Comparison of ENCODE assay signal across 14 cellular contexts in the genomic region with DNA sequence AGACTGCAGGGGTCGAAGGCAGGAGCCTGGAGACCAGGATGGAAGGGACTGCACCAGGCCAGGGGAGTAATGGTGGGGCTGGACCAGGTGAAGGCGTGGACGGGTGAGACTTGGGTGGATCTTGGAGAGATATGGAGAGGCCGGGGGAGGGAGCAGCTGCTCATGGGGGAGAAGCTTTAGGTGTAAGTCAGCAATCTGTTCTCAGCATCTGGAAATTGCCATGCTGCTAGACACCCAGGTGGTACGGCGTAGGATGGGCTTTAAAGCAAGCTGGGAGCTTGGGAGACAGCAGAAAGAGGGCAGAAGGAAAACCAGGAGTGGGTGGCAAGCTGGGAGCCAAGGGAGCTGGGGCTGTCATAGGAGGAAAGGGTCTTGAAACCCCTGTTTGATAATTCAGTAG. TPM values are rescaled to one million over a fixed set of nuclear protein-coding genes. Genes with fewer than 3 reads are reported as not detected.
DNase-seq lines count a peak whose midpoint lies in the region; ATAC-seq, FAIRE-seq and TF ChIP-seq lines count a peak whose summit lies in the region.
"Had no signal": no experiment of that assay in that cellular context is flagged by ENCODE, and none has a peak within 500 bp of the region (broad histone marks: within the 10 kb centered on the region; RNA-seq: fewer than 3 reads in every experiment).

No MANE protein-coding gene starts in this region.

- BruUV-seq in GM12878 (replicated peaks; lab: Mats Ljungman, UMichigan) = no TSS peak

- peaks cover 20% of the 10 kb centered on the region for H3K36me3 Mint-ChIP-seq in CD4-positive, CD25-positive, alpha-beta regulatory T cell
- H3K36me3 Mint-ChIP-seq in IgD-negative memory B cell = peaks cover 4% of the 10 kb centered on the region
- peaks cover 0 to 11% (median 1%) of the 10 kb centered on the region in 3 donors for H3K36me3 Mint-ChIP-seq in naive thymus-derived CD8-positive, alpha-beta T cell

- WGBS in GM12878 (ENCODE audit: insufficient coverage, insufficient replicate concordance, low lambda C conversion rate, missing lambda C conversion rate) = 98% methylated on average over 6 of the region's 6 CpGs

- no peak for TF ChIP-seq RAD21 in GM12878 (IDR thresholded peaks at IDR 0.05; ENCODE audit: insufficient read depth, low read depth, low read length)

- DNase-seq in CD4-positive, CD25-positive, alpha-beta regulatory T cell = no peak
- DNase-seq in GM12878 (ENCODE audit: low read depth, low spot score) (no peak), NCI-H146 (lab: John Stamatoyannopoulos, UW) (no peak)
- no peak for DNase-seq in naive thymus-derived CD8-positive, alpha-beta T cell
- no peak for DNase-seq in stimulated activated naive CD8-positive, alpha-beta T cell treated with anti-CD3 and anti-CD28 coated beads, Interleukin-15, Interleukin-2, amounts not matched to agents 100 U/mL and 50 U/mL, for 24 hours
- DNase-seq: activated gamma-delta T cell treated with Interleukin-2 at 50 U/mL for 16 hours; brain microvascular endothelial cell; effector CD4-positive, alpha-beta T cell; occipital lobe; stimulated activated CD4-positive, alpha-beta T cell treated with anti-CD3 and anti-CD28 coated beads, Interleukin-4, amount 100 ng/mL, for 1 hour; upper lobe of right lung had no signal

- peaks cover 16% of the 10 kb centered on the region for H3K4me1 ChIP-seq in CD4-positive, CD25-positive, alpha-beta regulatory T cell (ENCODE audit: control insufficient read depth, insufficient read depth, low read length, poor library complexity, severe bottlenecking)
- peaks cover 27% of the 10 kb centered on the region for H3K4me1 ChIP-seq in GM12878 (ENCODE audit: control insufficient read depth, insufficient read depth, low read length)

- no peak for TF ChIP-seq POLR2A in GM12878 (IDR thresholded peaks at IDR 0.05; ENCODE audit: low read depth, low read length)

- no peaks in the 10 kb centered on the region for H3K9me3 ChIP-seq in CD4-positive, CD25-positive, alpha-beta regulatory T cell (ENCODE audit: control insufficient read depth in 2 of 2, low read length in 2 of 2)
- no peaks in the 10 kb centered on the region for H3K9me3 ChIP-seq in GM12878 (replicated peaks; ENCODE audit: control insufficient read depth, insufficient read depth, low read length)
- H3K9me3 ChIP-seq: upper lobe of right lung had no signal

- H3K36me3 ChIP-seq in CD4-positive, CD25-positive, alpha-beta regulatory T cell (ENCODE audit: control insufficient read depth, insufficient read depth, low read length) = no peaks in the 10 kb centered on the region
- H3K36me3 ChIP-seq in GM12878 (ENCODE audit: control insufficient read depth in 2 of 2, insufficient read depth in 2 of 2, low read length in 1 of 2) = peaks cover 0 to 3% of the 10 kb centered on the region in 2 experiments; a peak in 2 of 4 replicates
- H3K36me3 ChIP-seq: brain microvascular endothelial cell, upper lobe of right lung had no signal

- H3K27ac ChIP-seq in CD4-positive, CD25-positive, alpha-beta regulatory T cell (ENCODE audit: insufficient read depth, low read length, poor library complexity, severe bottlenecking) = no peak overlapping the region
- H3K27ac ChIP-seq in GM12878 (ENCODE audit: control insufficient read depth, insufficient read depth) = peak overlapping the region; percentile 53; the same call in 1 of the 2 replicates
- H3K27ac ChIP-seq: brain microvascular endothelial cell, upper lobe of right lung had no signal

- H3K79me2 ChIP-seq in GM12878 (ENCODE audit: control insufficient read depth, insufficient read depth, low read length) = peaks cover 56% of the 10 kb centered on the region

- H2AFZ ChIP-seq in GM12878 (ENCODE audit: control insufficient read depth, low read depth, low read length) = no peak overlapping the region

- no peak overlapping the region for H3K4me3 ChIP-seq in CD4-positive, CD25-positive, alpha-beta regulatory T cell (ENCODE audit: low read depth, low read length)
- H3K4me3 ChIP-seq in GM12878 = peak overlapping the region; percentile 83; the same call in 1 of the 2 replicates
- H3K4me3 ChIP-seq: upper lobe of right lung had no signal

- intact Hi-C loops in GM12878 (cut with micrococcal nuclease; ENCODE audit: unreplicated experiment) = loop anchor here (5.0 kb wide), 1 partner anchor 55 kb away; no protein-coding TSS in a partner anchor

- no peaks in the 10 kb centered on the region for H4K20me1 ChIP-seq in GM12878 (ENCODE audit: control insufficient read depth, insufficient read depth)

- peak overlapping the region in 1 of 3 donors; percentile 11 for H3K27ac Mint-ChIP-seq in CD4-positive, CD25-positive, alpha-beta regulatory T cell
- H3K27ac Mint-ChIP-seq in IgD-negative memory B cell = peak overlapping the region in 1 of 3 donors; percentile 82
- H3K27ac Mint-ChIP-seq in naive thymus-derived CD8-positive, alpha-beta T cell = peak overlapping the region in 6 of 10 donors; percentile 4 to 85 (median 70)

- RAD21 ChIA-PET in GM12878 (lab: Charles Lee; ENCODE audit: unreplicated experiment) = interaction anchor here (0.6 to 6.8 kb wide), 6 partner anchors 17 to 54 kb away, joined by 3 to 100 read pairs (median 5); no protein-coding TSS in a partner anchor

- no peak for TF ChIP-seq CTCF in GM12878 (IDR thresholded peaks at IDR 0.05 in 2 of 3, conservative IDR thresholded peaks at IDR 0.05 in 1 of 3; ENCODE audit: control insufficient read depth in 2 of 3, extremely low read depth in 1 of 3, insufficient read depth in 1 of 3, low read depth in 3 of 3, low read length in 3 of 3)

- SMC1A ChIA-PET in GM12878 (lab: Charles Lee; ENCODE audit: uncharacterized antibody, unreplicated experiment) = interaction anchor here (0.6 to 4.8 kb wide), 6 partner anchors 17 to 54 kb away, joined by 3 to 83 read pairs (median 4); no protein-coding TSS in a partner anchor

- no peaks in the 10 kb centered on the region for H3K9me3 Mint-ChIP-seq in CD4-positive, CD25-positive, alpha-beta regulatory T cell
- H3K9me3 Mint-ChIP-seq in IgD-negative memory B cell = no peaks in the 10 kb centered on the region
- H3K9me3 Mint-ChIP-seq in naive thymus-derived CD8-positive, alpha-beta T cell = no peaks in the 10 kb centered on the region

- H3K27me3 Mint-ChIP-seq in CD4-positive, CD25-positive, alpha-beta regulatory T cell = peaks cover 4% of the 10 kb centered on the region
- H3K27me3 Mint-ChIP-seq in IgD-negative memory B cell = no peaks in the 10 kb centered on the region
- H3K27me3 Mint-ChIP-seq in naive thymus-derived CD8-positive, alpha-beta T cell = peaks cover 0 to 1% (median 0%) of the 10 kb centered on the region in 5 donors

- FAIRE-seq in GM12878 (lab: Jason Lieb, UNC) = no peak

- H3K27me3 ChIP-seq in CD4-positive, CD25-positive, alpha-beta regulatory T cell (ENCODE audit: control insufficient read depth, insufficient read depth, low read length) = no peaks in the 10 kb centered on the region
- H3K27me3 ChIP-seq in GM12878 (replicated peaks in 1 of 2; ENCODE audit: control insufficient read depth in 2 of 2, insufficient read depth in 2 of 2, low read length in 1 of 2) = no peaks in the 10 kb centered on the region
- H3K27me3 ChIP-seq: upper lobe of right lung had no signal

- CTCF ChIA-PET in GM12878 (lab: Yijun Ruan, JAX) = interaction anchor here (0.9 to 6.8 kb wide), 3 partner anchors 17 to 53 kb away, joined by 3 to 52 read pairs (median 10); no protein-coding TSS in a partner anchor

- H3K9ac ChIP-seq in GM12878 (ENCODE audit: control insufficient read depth, insufficient read depth, low read length) = no peak overlapping the region

- POLR2A ChIA-PET in GM12878 (lab: Charles Lee) = interaction anchor here (0.6 to 6.7 kb wide), 4 partner anchors 11 to 52 kb away, joined by 4 to 111 read pairs (median 6); no protein-coding TSS in a partner anchor
- POLR2A ChIA-PET in naive thymus-derived CD8-positive, alpha-beta T cell (lab: Charles Lee) = interaction anchor here (0.8 kb wide), 1 partner anchor 17 kb away, joined by 3 read pairs; no protein-coding TSS in a partner anchor

- peak overlapping the region in 3 of 4 donors; percentile 11 to 81 (median 54) for H3K4me3 Mint-ChIP-seq in CD4-positive, CD25-positive, alpha-beta regulatory T cell
- peak overlapping the region in 3 of 4 donors; percentile 86 to 96 (median 95) for H3K4me3 Mint-ChIP-seq in IgD-negative memory B cell
- peak overlapping the region in 3 of 10 donors; percentile 38 to 55 (median 39) for H3K4me3 Mint-ChIP-seq in naive thymus-derived CD8-positive, alpha-beta T cell

- H3K4me1 Mint-ChIP-seq in CD4-positive, CD25-positive, alpha-beta regulatory T cell = peaks cover 0 to 60% (median 20%) of the 10 kb centered on the region in 4 donors
- H3K4me1 Mint-ChIP-seq in IgD-negative memory B cell = peaks cover 25 to 32% (median 32%) of the 10 kb centered on the region in 3 donors
- peaks cover 26 to 43% (median 40%) of the 10 kb centered on the region in 4 donors for H3K4me1 Mint-ChIP-seq in naive thymus-derived CD8-positive, alpha-beta T cell

- no peak for TF ChIP-seq EP300 in GM12878 (IDR thresholded peaks at IDR 0.05; ENCODE audit: borderline replicate concordance in 1 of 2, control insufficient read depth in 1 of 2, low read depth in 2 of 2, low read length in 2 of 2)

- peak overlapping the region; percentile 58 for H3K4me2 ChIP-seq in GM12878 (ENCODE audit: control insufficient read depth, insufficient read depth)

- ATAC-seq in CD4-positive, CD25-positive, alpha-beta regulatory T cell (ENCODE audit: low read depth in 2 of 2) = no peak
- no peak for ATAC-seq in GM12878
- ATAC-seq in naive thymus-derived CD8-positive, alpha-beta T cell = no peak
- ATAC-seq in GM18519 (IDR thresholded peaks at IDR 0.05; ENCODE audit: low FRiP score, unreplicated experiment) = no peak
- no peak for ATAC-seq in stimulated activated naive CD8-positive, alpha-beta T cell treated with anti-CD3 and anti-CD28 coated beads, Interleukin-15, Interleukin-2, amounts not matched to agents 100 U/mL and 50 U/mL, for 24 hours
- ATAC-seq in GM19351 (IDR thresholded peaks at IDR 0.05; ENCODE audit: unreplicated experiment) = no peak
- ATAC-seq: upper lobe of right lung had no signal

- in situ Hi-C loops in GM12878 (cut with MboI) = no loop called here

RNA-seq across cellular contexts. Expression of a gene that starts 3.0 kb away (rescaled TPM):
- total RNA-seq in CD4-positive, CD25-positive, alpha-beta regulatory T cell = 20.2 TPM
- 10 to 100 TPM; 10.1 to 14.5 (median 12.2) TPM for polyA plus RNA-seq in CD4-positive, CD25-positive, alpha-beta regulatory T cell
- polyA plus RNA-seq in IgD-negative memory B cell (38.0 TPM), GM12878 (2011; rRNA removed) (29.5 and 62.1 TPM in 2 replicates), GM12878 (2014; fragmentation: Illumina TruSeq; extraction: Trizol) (12.7 and 16.2 TPM in 2 replicates), GM12878 (2014; fragmentation: Nextera tagmentation; extraction: Ambion mirVana) (1 to 10 TPM in 1 of 2 experiments, under 1 TPM in 1; 0.34 to 1.9 TPM), GM12878 (2014; rRNA removed) (53.6 and 55.4 TPM in 2 replicates), GM12878 (2016; fragmentation: Nextera tagmentation; extraction: Ambion mirVana) (10 to 100 TPM; 19.9 to 21.6 TPM)
- 93.8 and 104 TPM in 2 replicates for total RNA-seq in GM12878 (2013; cell fraction: nucleolus; rRNA removed)
- total RNA-seq in GM12878 (2014; rRNA removed) (46.3 and 46.8 TPM in 2 replicates), GM12878 (2014; rRNA removed; fragmentation: Illumina TruSeq; extraction: Trizol) (17.3 and 18.2 TPM in 2 replicates), GM12878 (2021) (41.7 and 43.1 TPM in 2 replicates)
- polyA plus RNA-seq in GM12878 (2011; ENCODE audit: low read depth) = 7.7 TPM
- 70.2 and 82.3 TPM in 2 replicates for polyA plus RNA-seq in GM12878 (2011; cell fraction: cytosol; rRNA removed)
- 88.0 and 94.5 TPM in 2 replicates for polyA plus RNA-seq in GM12878 (2011; cell fraction: nucleus; rRNA removed)
- polyA plus RNA-seq in GM12878 (2012) = 23.1 and 31.6 TPM in 2 replicates
- 68.0 and 73.3 TPM in 2 replicates for polyA minus RNA-seq in GM12878 (2011; rRNA and poly(A)+ RNA removed)
- polyA minus RNA-seq in GM12878 (2011; cell fraction: cytosol; rRNA and poly(A)+ RNA removed) = 18.3 and 19.1 TPM in 2 replicates
- 24.3 and 31.7 TPM in 2 replicates for polyA minus RNA-seq in GM12878 (2011; cell fraction: nucleus; rRNA and poly(A)+ RNA removed)
- 10 to 100 TPM; 26.2 to 31.7 TPM for total RNA-seq in naive thymus-derived CD8-positive, alpha-beta T cell
- 1 to 10 TPM; 5.4 to 8.0 (median 7.9) TPM for polyA plus RNA-seq in naive thymus-derived CD8-positive, alpha-beta T cell
